ENCODE assay signal across 35 cellular contexts in genomic region chr2:113036763-113037162, GRCh38. TPM values are rescaled to one million over a fixed set of nuclear protein-coding genes. Genes with fewer than 3 reads are reported as not detected.
"Had no signal": no experiment of that assay in that cellular context is flagged by ENCODE, and none has a peak within 500 bp of the region (broad histone marks: within the 10 kb centered on the region; RNA-seq: fewer than 3 reads in every experiment).

No MANE protein-coding gene starts in this region.

- FAIRE-seq: colon had no signal

- H3K27me3 ChIP-seq: body of pancreas, gastrocnemius medialis, heart left ventricle had no signal

- DNase-seq: activated CD4-positive, alpha-beta memory T cell treated with anti-CD3 and anti-CD28 coated beads for 36 hours; activated CD4-positive, alpha-beta T cell treated with anti-CD3 and anti-CD28 coated beads for 36 hours; activated CD4-positive, alpha-beta T cell treated with anti-CD3 and anti-CD28 coated beads, Interleukin-2, amount 10 ng/mL, durations not matched to agents 24 days and 14 days; activated CD4-positive, CD25-positive, alpha-beta regulatory T cell; activated CD4-positive, CD25-positive, alpha-beta regulatory T cell treated with anti-CD3 and anti-CD28 coated beads, Interleukin-2, amount 50 U/mL, for 72 hours; activated CD8-positive, alpha-beta memory T cell treated with anti-CD3 and anti-CD28 coated beads, Interleukin-2, amount 10 ng/mL, durations not matched to agents 7 days and 5 days; activated CD8-positive, alpha-beta memory T cell treated with anti-CD3 and anti-CD28 coated beads, Interleukin-2, amount 50 U/mL, for 4 hours; activated CD8-positive, alpha-beta T cell treated with anti-CD3 and anti-CD28 coated beads, Interleukin-2, amount 10 ng/mL, durations not matched to agents 7 days and 5 days; activated effector memory CD4-positive, alpha-beta T cell treated with anti-CD3 and anti-CD28 coated beads, Interleukin-2, amount 50 U/mL, for 16 hours; activated naive CD4-positive, alpha-beta T cell treated with anti-CD3 and anti-CD28 coated beads for 36 hours; activated naive CD8-positive, alpha-beta T cell treated with anti-CD3 and anti-CD28 coated beads for 36 hours; activated naive CD8-positive, alpha-beta T cell treated with anti-CD3 and anti-CD28 coated beads, Interleukin-2, amount 50 U/mL, for 24 hours; activated T-cell treated with anti-CD3 and anti-CD28 coated beads, Interleukin-2, amount 50 U/mL, for 1 hour; activated T-cell treated with anti-CD3 and anti-CD28 coated beads, Interleukin-2, amount 50 U/mL, for 48 hours; adrenal gland; amygdala; aorta; body of pancreas; caudate nucleus; cortex of kidney; dermis blood vessel endothelial cell; effector CD4-positive, alpha-beta T cell; effector memory CD8-positive, alpha-beta T cell; foreskin keratinocyte; gastrocnemius medialis; glutamatergic neuron; heart left ventricle; T-helper 2 cell had no signal

- ATAC-seq: activated CD4-positive, alpha-beta T cell treated with anti-CD3 and anti-CD28 coated beads for 36 hours; activated CD8-positive, alpha-beta memory T cell treated with anti-CD3 and anti-CD28 coated beads, Interleukin-2, amount 10 ng/mL, durations not matched to agents 7 days and 5 days; activated CD8-positive, alpha-beta T cell treated with anti-CD3 and anti-CD28 coated beads, Interleukin-2, amount 10 ng/mL, durations not matched to agents 7 days and 5 days; activated naive CD8-positive, alpha-beta T cell treated with anti-CD3 and anti-CD28 coated beads, Interleukin-2, amount 50 U/mL, for 24 hours; body of pancreas; effector memory CD8-positive, alpha-beta T cell; foreskin keratinocyte; gastrocnemius medialis; heart left ventricle had no signal

- H3K36me3 ChIP-seq: adrenal gland, gastrocnemius medialis, heart left ventricle had no signal

- H3K9me3 ChIP-seq: adrenal gland, body of pancreas, gastrocnemius medialis, heart left ventricle had no signal

- H3K4me3 ChIP-seq: adrenal gland, body of pancreas, gastrocnemius medialis, heart left ventricle had no signal

- H3K4me1 ChIP-seq: adrenal gland, foreskin keratinocyte, gastrocnemius medialis, heart left ventricle had no signal

- H3K27ac ChIP-seq: adrenal gland, body of pancreas, epithelial cell of prostate, foreskin keratinocyte, gastrocnemius medialis, heart left ventricle had no signal

RNA-seq across cellular contexts. Expression of gene IL36B, which starts 15.9 kb away (rescaled TPM):
- total RNA-seq: activated CD4-positive, alpha-beta memory T cell treated with anti-CD3 and anti-CD28 coated beads for 36 hours; activated CD4-positive, alpha-beta T cell treated with anti-CD3 and anti-CD28 coated beads for 36 hours; activated CD4-positive, alpha-beta T cell treated with anti-CD3 and anti-CD28 coated beads, Interleukin-2, amount 10 ng/mL, durations not matched to agents 24 days and 14 days; activated CD8-positive, alpha-beta memory T cell treated with anti-CD3 and anti-CD28 coated beads for 36 hours; activated CD8-positive, alpha-beta memory T cell treated with anti-CD3 and anti-CD28 coated beads, Interleukin-2, amount 10 ng/mL, durations not matched to agents 7 days and 5 days; activated CD8-positive, alpha-beta T cell treated with anti-CD3 and anti-CD28 coated beads, Interleukin-2, amount 10 ng/mL, durations not matched to agents 7 days and 5 days; activated naive CD4-positive, alpha-beta T cell treated with anti-CD3 and anti-CD28 coated beads for 36 hours; activated naive CD8-positive, alpha-beta T cell treated with anti-CD3 and anti-CD28 coated beads for 36 hours; activated T-helper 1 cell treated with anti-CD3 and anti-CD28 coated beads, Interleukin-12 subunit alpha, Interleukin-12 subunit beta, Interleukin-2, Interleukin-4 antibody, amounts not matched to agents 30 ng/mL and 10 ng/mL and 1 ng/mL, durations not matched to agents 14 hours and 24 hours and 36 hours; activated T-helper 2 cell treated with anti-CD3 and anti-CD28 coated beads, Interferon-gamma antibody, Interleukin-2, Interleukin-4, amounts not matched to agents 10 μg/mL and 5 μg/mL and 100 μg/mL, durations not matched to agents 14 hours and 24 hours and 36 hours; adrenal gland; aorta; body of pancreas; chondrocyte; dermis blood vessel endothelial cell; foreskin keratinocyte; gastrocnemius medialis; heart left ventricle; T-helper 1 cell treated with Interleukin-12 subunit alpha and Interleukin-12 subunit beta and Interleukin-4 antibody, amounts not matched to agents 30 ng/mL and 1 ng/mL, for 36 hours had no signal
- polyA plus RNA-seq: adrenal gland, aorta, foreskin keratinocyte, heart left ventricle had no signal

RNA-seq across cellular contexts. Expression of gene IL36RN, which starts 22.2 kb away (rescaled TPM):
- total RNA-seq: activated CD4-positive, alpha-beta memory T cell treated with anti-CD3 and anti-CD28 coated beads for 36 hours; activated CD4-positive, alpha-beta T cell treated with anti-CD3 and anti-CD28 coated beads for 36 hours; activated CD4-positive, alpha-beta T cell treated with anti-CD3 and anti-CD28 coated beads, Interleukin-2, amount 10 ng/mL, durations not matched to agents 24 days and 14 days; activated CD8-positive, alpha-beta memory T cell treated with anti-CD3 and anti-CD28 coated beads for 36 hours; activated CD8-positive, alpha-beta memory T cell treated with anti-CD3 and anti-CD28 coated beads, Interleukin-2, amount 10 ng/mL, durations not matched to agents 7 days and 5 days; activated CD8-positive, alpha-beta T cell treated with anti-CD3 and anti-CD28 coated beads, Interleukin-2, amount 10 ng/mL, durations not matched to agents 7 days and 5 days; activated naive CD4-positive, alpha-beta T cell treated with anti-CD3 and anti-CD28 coated beads for 36 hours; activated naive CD8-positive, alpha-beta T cell treated with anti-CD3 and anti-CD28 coated beads for 36 hours; activated T-helper 1 cell treated with anti-CD3 and anti-CD28 coated beads, Interleukin-12 subunit alpha, Interleukin-12 subunit beta, Interleukin-2, Interleukin-4 antibody, amounts not matched to agents 30 ng/mL and 10 ng/mL and 1 ng/mL, durations not matched to agents 14 hours and 24 hours and 36 hours; activated T-helper 2 cell treated with anti-CD3 and anti-CD28 coated beads, Interferon-gamma antibody, Interleukin-2, Interleukin-4, amounts not matched to agents 10 μg/mL and 5 μg/mL and 100 μg/mL, durations not matched to agents 14 hours and 24 hours and 36 hours; adrenal gland; aorta; body of pancreas; chondrocyte; dermis blood vessel endothelial cell; gastrocnemius medialis; heart left ventricle; T-helper 1 cell treated with Interleukin-12 subunit alpha and Interleukin-12 subunit beta and Interleukin-4 antibody, amounts not matched to agents 30 ng/mL and 1 ng/mL, for 36 hours had no signal
- polyA plus RNA-seq: adrenal gland, aorta, heart left ventricle had no signal

RNA-seq across cellular contexts. Expression of gene IL1F10, which starts 31.0 kb away (rescaled TPM):
- total RNA-seq: activated CD4-positive, alpha-beta memory T cell treated with anti-CD3 and anti-CD28 coated beads for 36 hours; activated CD4-positive, alpha-beta T cell treated with anti-CD3 and anti-CD28 coated beads for 36 hours; activated CD4-positive, alpha-beta T cell treated with anti-CD3 and anti-CD28 coated beads, Interleukin-2, amount 10 ng/mL, durations not matched to agents 24 days and 14 days; activated CD8-positive, alpha-beta memory T cell treated with anti-CD3 and anti-CD28 coated beads for 36 hours; activated CD8-positive, alpha-beta memory T cell treated with anti-CD3 and anti-CD28 coated beads, Interleukin-2, amount 10 ng/mL, durations not matched to agents 7 days and 5 days; activated CD8-positive, alpha-beta T cell treated with anti-CD3 and anti-CD28 coated beads, Interleukin-2, amount 10 ng/mL, durations not matched to agents 7 days and 5 days; activated naive CD4-positive, alpha-beta T cell treated with anti-CD3 and anti-CD28 coated beads for 36 hours; activated naive CD8-positive, alpha-beta T cell treated with anti-CD3 and anti-CD28 coated beads for 36 hours; activated T-helper 1 cell treated with anti-CD3 and anti-CD28 coated beads, Interleukin-12 subunit alpha, Interleukin-12 subunit beta, Interleukin-2, Interleukin-4 antibody, amounts not matched to agents 30 ng/mL and 10 ng/mL and 1 ng/mL, durations not matched to agents 14 hours and 24 hours and 36 hours; activated T-helper 2 cell treated with anti-CD3 and anti-CD28 coated beads, Interferon-gamma antibody, Interleukin-2, Interleukin-4, amounts not matched to agents 10 μg/mL and 5 μg/mL and 100 μg/mL, durations not matched to agents 14 hours and 24 hours and 36 hours; adrenal gland; aorta; body of pancreas; chondrocyte; dermis blood vessel endothelial cell; foreskin keratinocyte; gastrocnemius medialis; heart left ventricle; T-helper 1 cell treated with Interleukin-12 subunit alpha and Interleukin-12 subunit beta and Interleukin-4 antibody, amounts not matched to agents 30 ng/mL and 1 ng/mL, for 36 hours had no signal
- polyA plus RNA-seq: adrenal gland, aorta, heart left ventricle had no signal

RNA-seq across cellular contexts. Expression of gene IL36A, which starts 31.5 kb away (rescaled TPM):
- total RNA-seq: activated CD4-positive, alpha-beta memory T cell treated with anti-CD3 and anti-CD28 coated beads for 36 hours; activated CD4-positive, alpha-beta T cell treated with anti-CD3 and anti-CD28 coated beads for 36 hours; activated CD8-positive, alpha-beta memory T cell treated with anti-CD3 and anti-CD28 coated beads for 36 hours; activated naive CD4-positive, alpha-beta T cell treated with anti-CD3 and anti-CD28 coated beads for 36 hours; activated naive CD8-positive, alpha-beta T cell treated with anti-CD3 and anti-CD28 coated beads for 36 hours; activated T-helper 1 cell treated with anti-CD3 and anti-CD28 coated beads, Interleukin-12 subunit alpha, Interleukin-12 subunit beta, Interleukin-2, Interleukin-4 antibody, amounts not matched to agents 30 ng/mL and 10 ng/mL and 1 ng/mL, durations not matched to agents 14 hours and 24 hours and 36 hours; adrenal gland; aorta; body of pancreas; chondrocyte; dermis blood vessel endothelial cell; foreskin keratinocyte; gastrocnemius medialis; heart left ventricle had no signal
- polyA plus RNA-seq: adrenal gland, aorta, foreskin keratinocyte, heart left ventricle had no signal

RNA-seq across cellular contexts. Expression of gene IL36G, which starts 59.0 kb away (rescaled TPM):
- total RNA-seq: activated CD4-positive, alpha-beta memory T cell treated with anti-CD3 and anti-CD28 coated beads for 36 hours; activated CD4-positive, alpha-beta T cell treated with anti-CD3 and anti-CD28 coated beads for 36 hours; activated CD4-positive, alpha-beta T cell treated with anti-CD3 and anti-CD28 coated beads, Interleukin-2, amount 10 ng/mL, durations not matched to agents 24 days and 14 days; activated CD8-positive, alpha-beta memory T cell treated with anti-CD3 and anti-CD28 coated beads for 36 hours; activated CD8-positive, alpha-beta memory T cell treated with anti-CD3 and anti-CD28 coated beads, Interleukin-2, amount 10 ng/mL, durations not matched to agents 7 days and 5 days; activated CD8-positive, alpha-beta T cell treated with anti-CD3 and anti-CD28 coated beads, Interleukin-2, amount 10 ng/mL, durations not matched to agents 7 days and 5 days; activated naive CD4-positive, alpha-beta T cell treated with anti-CD3 and anti-CD28 coated beads for 36 hours; activated naive CD8-positive, alpha-beta T cell treated with anti-CD3 and anti-CD28 coated beads for 36 hours; activated T-helper 1 cell treated with anti-CD3 and anti-CD28 coated beads, Interleukin-12 subunit alpha, Interleukin-12 subunit beta, Interleukin-2, Interleukin-4 antibody, amounts not matched to agents 30 ng/mL and 10 ng/mL and 1 ng/mL, durations not matched to agents 14 hours and 24 hours and 36 hours; activated T-helper 2 cell treated with anti-CD3 and anti-CD28 coated beads, Interferon-gamma antibody, Interleukin-2, Interleukin-4, amounts not matched to agents 10 μg/mL and 5 μg/mL and 100 μg/mL, durations not matched to agents 14 hours and 24 hours and 36 hours; adrenal gland; aorta; body of pancreas; chondrocyte; dermis blood vessel endothelial cell; gastrocnemius medialis; heart left ventricle; T-helper 1 cell treated with Interleukin-12 subunit alpha and Interleukin-12 subunit beta and Interleukin-4 antibody, amounts not matched to agents 30 ng/mL and 1 ng/mL, for 36 hours had no signal
- polyA plus RNA-seq: adrenal gland, aorta, heart left ventricle had no signal
